ENCODE assay signal across 29 cellular contexts in the genomic region with DNA sequence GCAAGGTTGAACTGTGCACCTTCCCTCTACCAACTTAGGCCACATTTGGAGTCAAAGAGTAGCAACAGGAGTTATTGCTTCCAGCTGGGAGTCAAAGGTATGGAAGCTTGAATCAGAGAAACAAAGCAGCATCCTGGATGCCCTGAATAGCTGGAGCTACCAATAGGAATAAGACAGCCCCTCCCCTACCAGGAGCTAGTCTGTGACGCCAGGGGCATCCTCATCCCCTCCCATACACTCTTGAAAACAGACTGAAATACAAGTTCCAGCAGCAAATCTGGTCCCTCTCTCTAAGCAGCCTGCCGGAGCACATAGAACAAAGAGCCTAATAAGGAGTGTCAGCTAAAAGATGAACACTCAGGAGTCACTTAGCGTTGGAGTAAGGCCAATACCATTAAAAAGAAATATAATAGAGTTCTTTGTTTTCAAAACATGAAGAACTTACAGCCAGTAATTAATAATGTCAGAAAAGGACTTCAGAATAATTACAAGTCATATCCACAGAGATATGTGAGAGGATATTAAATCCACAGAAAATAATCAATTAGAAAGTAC. TPM values are rescaled to one million over a fixed set of nuclear protein-coding genes. Genes with fewer than 3 reads are reported as not detected.
A peak's percentile ranks its signal among the peaks of the same experiment; 100 is the strongest.
DNase-seq lines count a peak whose midpoint lies in the region; ATAC-seq and TF ChIP-seq lines count a peak whose summit lies in the region.
"Had no signal": no experiment of that assay in that cellular context is flagged by ENCODE, and none has a peak within 500 bp of the region (broad histone marks: within the 10 kb centered on the region; RNA-seq: fewer than 3 reads in every experiment).

No MANE protein-coding gene starts in this region.

- H3K9me3 ChIP-seq in breast epithelium = no peaks in the 10 kb centered on the region
- H3K9me3 ChIP-seq in mammary epithelial cell (replicated peaks; ENCODE audit: insufficient read depth, low read length) = no peaks in the 10 kb centered on the region
- H3K9me3 ChIP-seq in muscle layer of colon (ENCODE audit: low read length) = no peaks in the 10 kb centered on the region
- no peaks in the 10 kb centered on the region for H3K9me3 ChIP-seq in transverse colon
- H3K9me3 ChIP-seq: colonic mucosa had no signal

- dilution Hi-C loops in mammary epithelial cell (cut with HindIII; ENCODE audit: low sequenced_read_pairs) = no loop called here

- TF ChIP-seq CTCF in breast epithelium (IDR thresholded peaks at IDR 0.05) (no peak), mammary epithelial cell (conservative IDR thresholded peaks at IDR 0.05 in 1 of 2, IDR thresholded peaks at IDR 0.05 in 1 of 2; ENCODE audit: extremely low read depth in 1 of 2, insufficient read depth in 1 of 2, low read depth in 1 of 2, low read length in 2 of 2) (no peak), transverse colon (IDR thresholded peaks at IDR 0.05) (no peak)

- H3K4me1 ChIP-seq in breast epithelium (no peaks in the 10 kb centered on the region), mammary epithelial cell (ENCODE audit: insufficient read depth, low read length) (no peaks in the 10 kb centered on the region), muscle layer of colon (ENCODE audit: insufficient read depth, low read length) (peaks cover 26% of the 10 kb centered on the region), transverse colon (peaks cover 0 to 15% (median 0%) of the 10 kb centered on the region in 4 donors)
- H3K4me1 ChIP-seq: colonic mucosa had no signal

- 0% methylated on average over 2 of the region's 3 CpGs for WGBS in mammary epithelial cell (ENCODE audit: low coverage, missing lambda C conversion rate)
- WGBS in transverse colon (ENCODE audit: low coverage in 1 of 2), 2 donors = 75 to 81% methylated on average over 3 of the region's 3 CpGs

- peak in 1 of 2 donors; percentile 29 for DNase-seq in breast epithelium (ENCODE audit: low spot score in 2 of 2)
- no peak for DNase-seq in mammary epithelial cell
- peak; percentile 75 for DNase-seq in foreskin melanocyte
- DNase-seq in transverse colon = no peak
- no peak for DNase-seq in NCI-H2081 (lab: John Stamatoyannopoulos, UW)
- DNase-seq: 8988T; activated CD4-positive, alpha-beta memory T cell treated with anti-CD3 and anti-CD28 coated beads for 36 hours; activated CD4-positive, CD25-positive, alpha-beta regulatory T cell treated with anti-CD3 and anti-CD28 coated beads, Interleukin-2, amount 50 U/mL, for 72 hours; activated CD8-positive, alpha-beta memory T cell treated with anti-CD3 and anti-CD28 coated beads, Interleukin-2, amount 50 U/mL, for 4 hours; activated naive CD4-positive, alpha-beta T cell treated with anti-CD3 and anti-CD28 coated beads, Interleukin-2, amount 50 U/mL, for 16 hours; amygdala; CD4-positive, CD25-positive, alpha-beta regulatory T cell; colonic mucosa; effector CD8-positive, alpha-beta T cell; NCI-H1048; NCI-H187 treated with DMSO at 0.1 percent for 48 hours; NCI-H2227 treated with DMSO at 0.1 percent for 48 hours; NCI-H82; RPMI8226; stimulated activated CD4-positive, alpha-beta T cell treated with anti-CD3 and anti-CD28 coated beads, Interleukin-4, amount 100 ng/mL, for 1 hour had no signal

- H3K27me3 ChIP-seq in breast epithelium (no peaks in the 10 kb centered on the region), mammary epithelial cell (ENCODE audit: insufficient read depth, low read length) (no peaks in the 10 kb centered on the region), muscle layer of colon (ENCODE audit: control insufficient read depth in 1 of 2, insufficient read depth in 2 of 2, low read length in 2 of 2) (no peaks in the 10 kb centered on the region), transverse colon (no peaks in the 10 kb centered on the region)
- H3K27me3 ChIP-seq: colonic mucosa had no signal

- TF ChIP-seq EP300 in transverse colon (IDR thresholded peaks at IDR 0.05; ENCODE audit: low read depth) = no peak

- H3K27ac ChIP-seq in breast epithelium (peak overlapping the region; percentile 73 to 83), mammary epithelial cell (ENCODE audit: insufficient read depth, low read depth, low read length) (no peak overlapping the region), muscle layer of colon (ENCODE audit: low read depth, low read length) (peak overlapping the region; percentile 82), transverse colon (peak overlapping the region; percentile 55 to 77 (median 70))
- H3K27ac ChIP-seq: colonic mucosa, epithelial cell of prostate had no signal

- H3K79me2 ChIP-seq in mammary epithelial cell (ENCODE audit: insufficient read depth, low read length) = no peaks in the 10 kb centered on the region

- no peak overlapping the region for H3K4me3 ChIP-seq in breast epithelium
- H3K4me3 ChIP-seq in mammary epithelial cell (replicated peaks in 1 of 3; ENCODE audit: insufficient read depth in 1 of 3, low read depth in 2 of 3, low read length in 3 of 3) = no peak overlapping the region
- H3K4me3 ChIP-seq in muscle layer of colon (ENCODE audit: low read depth in 1 of 2, low read length in 2 of 2) = peak overlapping the region in 1 of 2 donors; percentile 9
- no peak overlapping the region for H3K4me3 ChIP-seq in transverse colon
- H3K4me3 ChIP-seq: colonic mucosa had no signal

- CTCF ChIA-PET in mammary epithelial cell (lab: Charles Lee; ENCODE audit: low non-redundant PET) = no interaction called here

- H4K20me1 ChIP-seq in mammary epithelial cell (ENCODE audit: insufficient read depth, low read length) = no peaks in the 10 kb centered on the region

- in situ Hi-C loops in mammary epithelial cell (cut with MboI; ENCODE audit: low sequenced_read_pairs in 2 of 2) = no loop called here
- in situ Hi-C loops in transverse colon (cut with MboI; ENCODE audit: low pct_ligation_motif_present in 1 of 4, low pct_unique_long_range_greater_than_20kb in 1 of 4, low sequenced_read_pairs in 3 of 4) = no loop called here

- no TSS peak for BruUV-seq in mammary epithelial cell (replicated peaks; lab: Mats Ljungman, UMichigan)

- TF ChIP-seq POLR2A in breast epithelium (IDR thresholded peaks at IDR 0.05) (no peak), transverse colon (IDR thresholded peaks at IDR 0.05) (no peak)

- H3K4me2 ChIP-seq in mammary epithelial cell (ENCODE audit: insufficient read depth, low read depth, low read length) = no peak overlapping the region

- intact Hi-C loops in breast epithelium (cut with DNase I; ENCODE audit: low total_unique reads) (no loop called here), mammary epithelial cell (cut with micrococcal nuclease) (no loop called here), transverse colon (cut with DNase I; ENCODE audit: low total_unique reads) (no loop called here)

- H3K9ac ChIP-seq in mammary epithelial cell (ENCODE audit: insufficient read depth, low read length) = no peak overlapping the region
- peak overlapping the region; percentile 4 for H3K9ac ChIP-seq in muscle layer of colon (ENCODE audit: low read length)

- H3K36me3 ChIP-seq in breast epithelium (no peaks in the 10 kb centered on the region), mammary epithelial cell (ENCODE audit: insufficient read depth, low read length) (no peaks in the 10 kb centered on the region), muscle layer of colon (ENCODE audit: insufficient read depth, low read length) (no peaks in the 10 kb centered on the region), transverse colon (no peaks in the 10 kb centered on the region)
- H3K36me3 ChIP-seq: colonic mucosa had no signal

- H2AFZ ChIP-seq in mammary epithelial cell (ENCODE audit: low read depth, low read length) = no peak overlapping the region

- ATAC-seq in HG03342 (IDR thresholded peaks at IDR 0.05; ENCODE audit: unreplicated experiment) (no peak), HG03139 (IDR thresholded peaks at IDR 0.05; ENCODE audit: unreplicated experiment) (no peak)
- ATAC-seq: activated T-helper 17 cell treated with anti-CD3 and anti-CD28 coated beads, Interleukin-2, amount 50 U/mL, for 72 hours; left lobe of liver; natural killer cell treated with Interleukin-12 subunit alpha and Interleukin-12 subunit beta and Interleukin-15 and Interleukin-18, amount 100 ng/mL, for 72 hours; stimulated activated effector memory CD8-positive, alpha-beta T cell treated with anti-CD3 and anti-CD28 coated beads, Interleukin-12 subunit alpha, Interleukin-12 subunit beta, amount 100 ng/mL, for 72 hours had no signal

RNA-seq across cellular contexts. Expression of gene FILIP1, which starts 25.6 kb away (rescaled TPM):
- total RNA-seq in breast epithelium (1 to 10 TPM; 2.9 to 4.3 (median 4.3) TPM), mammary epithelial cell (under 1 TPM in 1 of 2 donors, not detected in 1; under 0.01 TPM), transverse colon (10 to 100 TPM in 1 of 4 donors, 1 to 10 TPM in 3; 6.0 to 12.3 (median 7.2) TPM)
- not detected for polyA plus RNA-seq in mammary epithelial cell
- polyA minus RNA-seq in mammary epithelial cell = not detected
- total RNA-seq: activated CD4-positive, alpha-beta memory T cell treated with anti-CD3 and anti-CD28 coated beads for 36 hours; activated T-helper 17 cell treated with anti-CD3 and anti-CD28 coated beads, Interleukin-2, amount 50 U/mL, for 72 hours; CD4-positive, CD25-positive, alpha-beta regulatory T cell; natural killer cell treated with Interleukin-12 subunit alpha and Interleukin-12 subunit beta and Interleukin-15 and Interleukin-18, amount 100 ng/mL, for 72 hours; T-helper 1 cell treated with Interleukin-12 subunit alpha and Interleukin-12 subunit beta and Interleukin-4 antibody, amounts not matched to agents 30 ng/mL and 1 ng/mL, for 36 hours had no signal
